In the genomic region with DNA sequence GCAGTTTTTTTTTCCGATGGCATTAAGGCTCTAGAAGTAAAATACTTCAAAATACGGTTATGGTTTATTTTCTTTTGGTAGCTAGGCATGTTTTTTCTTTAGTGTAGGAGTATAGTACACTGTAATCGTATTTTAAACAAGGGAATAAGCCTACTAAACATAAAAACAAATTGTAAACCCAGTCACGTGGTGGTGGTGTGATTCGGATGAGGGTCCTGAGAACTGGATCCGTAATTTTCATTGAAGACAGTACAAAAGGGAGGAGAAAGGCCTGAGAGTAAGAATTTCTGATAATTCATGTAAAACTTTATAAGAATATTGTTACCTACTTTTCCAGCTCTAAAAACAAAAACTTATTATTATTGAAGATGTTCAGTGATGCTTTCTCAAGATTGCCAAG, we compare ENCODE assay signal across 8 cellular contexts. TPM values are rescaled to one million over a fixed set of nuclear protein-coding genes. Genes with fewer than 3 reads are reported as not detected.
A peak's percentile ranks its signal among the peaks of the same experiment; 100 is the strongest.
DNase-seq lines count a peak whose midpoint lies in the region; ATAC-seq, FAIRE-seq and TF ChIP-seq lines count a peak whose summit lies in the region.

No MANE protein-coding gene starts in this region.

- H3K4me2 ChIP-seq in KMS-11 = peak overlapping the region; percentile 86

- H3K27ac Mint-ChIP-seq in naive thymus-derived CD4-positive, alpha-beta T cell = peak overlapping the region; percentile 98 to 100 (median 100)

- H3K27me3 ChIP-seq in KMS-11 (ENCODE audit: insufficient read depth, low read depth) (no peaks in the 10 kb centered on the region), colonic mucosa (no peaks in the 10 kb centered on the region)
- H3K27me3 ChIP-seq in naive thymus-derived CD4-positive, alpha-beta T cell (ENCODE audit: control insufficient read depth in 2 of 2, insufficient read depth in 2 of 2, low read length in 2 of 2) = no peaks in the 10 kb centered on the region

- no peak overlapping the region for H2AFZ ChIP-seq in KMS-11 (ENCODE audit: low read depth)

- peaks cover 0 to 6% (median 0%) of the 10 kb centered on the region in 11 donors for H3K9me3 Mint-ChIP-seq in naive thymus-derived CD4-positive, alpha-beta T cell

- FAIRE-seq in H54 (lab: Jason Lieb, UNC) = no peak

- intact Hi-C loops in colonic mucosa (cut with DNase I) = no loop called here
- intact Hi-C loops in naive thymus-derived CD4-positive, alpha-beta T cell (cut with micrococcal nuclease) = loop anchor here (1.0 to 10.0 kb wide), 10 partner anchors 15 to 791 kb away; a partner anchor contains a TSS

- H3K36me3 ChIP-seq in KMS-11 (ENCODE audit: insufficient read depth) = peaks cover 1% of the 10 kb centered on the region; the same call in 1 of the 2 replicates
- H3K36me3 ChIP-seq in colonic mucosa = no peaks in the 10 kb centered on the region
- peaks cover 1 to 13% (median 2%) of the 10 kb centered on the region in 3 experiments for H3K36me3 ChIP-seq in naive thymus-derived CD4-positive, alpha-beta T cell (ENCODE audit: control insufficient read depth in 2 of 3, insufficient read depth in 3 of 3, low read length in 3 of 3)

- POLR2A ChIA-PET in naive thymus-derived CD4-positive, alpha-beta T cell (lab: Charles Lee) = interaction anchor here (0.9 to 6.0 kb wide), 13 partner anchors 8 to 569 kb away, joined by 3 to 54 read pairs (median 6); a partner anchor contains a TSS

- no peaks in the 10 kb centered on the region for H3K9me3 ChIP-seq in colonic mucosa
- no peaks in the 10 kb centered on the region for H3K9me3 ChIP-seq in naive thymus-derived CD4-positive, alpha-beta T cell (ENCODE audit: control insufficient read depth in 2 of 3, low read length in 3 of 3)

- H3K27ac ChIP-seq in KMS-11 (peak overlapping the region; percentile 98; the same call in 1 of the 2 replicates), colonic mucosa (peak overlapping the region; percentile 98)
- peak overlapping the region; percentile 99 for H3K27ac ChIP-seq in naive thymus-derived CD4-positive, alpha-beta T cell (ENCODE audit: low read depth, low read length)

- DNase-seq in AG09309 (ENCODE audit: low read depth) (no peak), colonic mucosa (no peak), DMS153 treated with DMSO at 0.1 percent for 48 hours (lab: John Stamatoyannopoulos, UW; ENCODE audit: unreplicated experiment) (no peak), GDM1 (lab: John Stamatoyannopoulos, UW) (no peak), DMS153 (lab: John Stamatoyannopoulos, UW) (no peak), H54 (ENCODE audit: insufficient read length, low spot score) (no peak)
- DNase-seq in naive thymus-derived CD4-positive, alpha-beta T cell = no peak

- H3K79me2 ChIP-seq in KMS-11 (ENCODE audit: insufficient read depth, low read depth) = peaks cover 69% of the 10 kb centered on the region

- peaks cover 3 to 34% (median 8%) of the 10 kb centered on the region in 5 donors for H3K36me3 Mint-ChIP-seq in naive thymus-derived CD4-positive, alpha-beta T cell

- peaks cover 51 to 77% (median 65%) of the 10 kb centered on the region in 7 donors for H3K4me1 Mint-ChIP-seq in naive thymus-derived CD4-positive, alpha-beta T cell

- peak overlapping the region; percentile 94 to 100 (median 100) for H3K4me3 Mint-ChIP-seq in naive thymus-derived CD4-positive, alpha-beta T cell

- peaks cover 0 to 4% (median 0%) of the 10 kb centered on the region in 5 donors for H3K27me3 Mint-ChIP-seq in naive thymus-derived CD4-positive, alpha-beta T cell

- TF ChIP-seq CTCF in AG09309 (IDR thresholded peaks at IDR 0.05; ENCODE audit: control insufficient read depth, insufficient read depth, low read depth, low read length, missing control alignments) (no peak), KMS-11 (conservative IDR thresholded peaks at IDR 0.05; ENCODE audit: low read depth, low read length) (no peak), colonic mucosa (IDR thresholded peaks at IDR 0.05) (no peak)

- CTCF ChIA-PET in naive thymus-derived CD4-positive, alpha-beta T cell (lab: Charles Lee) = interaction anchor here (0.9 to 1.4 kb wide), 4 partner anchors 15 to 121 kb away, joined by 3 to 5 read pairs (median 4); no protein-coding TSS in a partner anchor

- H3K4me1 ChIP-seq in KMS-11 (ENCODE audit: low read depth, poor library complexity, severe bottlenecking) (peaks cover 47% of the 10 kb centered on the region), colonic mucosa (peaks cover 16% of the 10 kb centered on the region)
- H3K4me1 ChIP-seq in naive thymus-derived CD4-positive, alpha-beta T cell (ENCODE audit: control insufficient read depth in 2 of 2, insufficient read depth in 2 of 2, low read length in 2 of 2) = peaks cover 21 to 30% of the 10 kb centered on the region in 2 donors

- H3K4me3 ChIP-seq in AG09309 (ENCODE audit: control insufficient read depth, low read depth, low read length) (peak overlapping the region; percentile 72), KMS-11 (IDR thresholded peaks at IDR 0.05; ENCODE audit: insufficient read depth, low read depth, low read length) (no peak overlapping the region), colonic mucosa (peak overlapping the region; percentile 77)
- peak overlapping the region; percentile 92 for H3K4me3 ChIP-seq in naive thymus-derived CD4-positive, alpha-beta T cell (ENCODE audit: low read length)

- H4K20me1 ChIP-seq in KMS-11 (ENCODE audit: insufficient read depth) = peaks cover 51% of the 10 kb centered on the region

- ATAC-seq in naive thymus-derived CD4-positive, alpha-beta T cell = no peak

- H3K9ac ChIP-seq in KMS-11 (peak overlapping the region; percentile 99), colonic mucosa (ENCODE audit: low read depth in 2 of 2, low read length in 2 of 2) (peak overlapping the region; percentile 93 to 97)

- TF ChIP-seq POLR2A in H54 (IDR thresholded peaks at IDR 0.05; ENCODE audit: low read depth, low read length) = no peak

RNA-seq across cellular contexts. Expression of a gene that starts 0.7 kb away (rescaled TPM):
- total RNA-seq in colonic mucosa = 10 to 100 TPM; 20.9 to 78.2 TPM
- total RNA-seq in naive thymus-derived CD4-positive, alpha-beta T cell = 1 to 10 TPM; 1.3 to 3.5 (median 1.9) TPM
- 1 to 10 TPM in 1 of 2 donors, under 1 TPM in 1; 0.72 to 1.3 TPM for polyA plus RNA-seq in naive thymus-derived CD4-positive, alpha-beta T cell

RNA-seq across cellular contexts. Expression of a gene that starts 1.6 kb away (rescaled TPM):
- total RNA-seq in colonic mucosa = 100 to 1,000 TPM in 1 of 2 donors, 10 to 100 TPM in 1; 74.4 to 130 TPM
- total RNA-seq in naive thymus-derived CD4-positive, alpha-beta T cell = 100 to 1,000 TPM; 125 to 190 (median 156) TPM
- 100 to 1,000 TPM; 148 to 182 TPM for polyA plus RNA-seq in naive thymus-derived CD4-positive, alpha-beta T cell

Comparison
In these comparisons a context has a peak if more than half of its experiments do, and no peak if none do; other contexts are left out.
1. RNA of a gene that starts 0.7 kb away (total RNA-seq): 20.9 to 78.2 TPM in colonic mucosa; 1.3 to 3.5 TPM in naive thymus-derived CD4-positive, alpha-beta T cell; every median in the first group is over 4 times any median in the second.
2. Peak in every context shown above with its lines, with median percentiles within 50 percentile points of each other: H3K27ac ChIP-seq.